ENCODE assay signal across 8 cellular contexts in genomic region chr1:185044981-185045792, GRCh38. TPM values are rescaled to one million over a fixed set of nuclear protein-coding genes. Genes with fewer than 3 reads are reported as not detected.
DNase-seq lines count a peak whose midpoint lies in the region; ATAC-seq and TF ChIP-seq lines count a peak whose summit lies in the region.

Gene RNF2, plus strand, starts transcription at chr1:185045558. Its CDS starts 41,996 bp downstream, at chr1:185087554.

- H3K4me1 Mint-ChIP-seq in T-cell: peaks cover 49 to 52% (median 50%) of the 10 kb centered on the region in 3 donors

- H3K27me3 Mint-ChIP-seq in T-cell: no peaks in the 10 kb centered on the region

- peak within 1 kb of the TSS; percentile 93 to 98 (median 94) for H3K4me3 Mint-ChIP-seq in T-cell

- intact Hi-C loops in heart right ventricle (cut with DNase I): loop anchor here in 6 of 10 donors (10.0 kb wide), 1 partner anchor 110 kb away; the partner anchor contains the start of genes SWT1 (in 6 of the 6) and TRMT1L (in 6 of the 6)
- intact Hi-C loops in posterior vena cava (cut with DNase I): no loop called here

- H3K4me1 ChIP-seq in heart right ventricle (peaks cover 11 to 40% (median 20%) of the 10 kb centered on the region in 9 donors), upper lobe of left lung (peaks cover 11 to 24% (median 16%) of the 10 kb centered on the region in 4 donors)

- TF ChIP-seq POLR2A in upper lobe of left lung (IDR thresholded peaks at IDR 0.05): peak in 3 of 4 donors; percentile 16 to 60 (median 40)

- peak within 1 kb of the TSS; percentile 93 to 96 for H3K27ac Mint-ChIP-seq in T-cell

- H3K27ac ChIP-seq in adipose tissue (ENCODE audit: low read depth, low read length) (peak within 1 kb of the TSS; percentile 72), heart right ventricle (peak within 1 kb of the TSS; percentile 80 to 94 (median 90)), upper lobe of left lung (peak within 1 kb of the TSS; percentile 87 to 94 (median 91))

- TF ChIP-seq CTCF in GM06990 (IDR thresholded peaks at IDR 0.05; ENCODE audit: insufficient read depth, low read length, poor library complexity, severe bottlenecking) (no peak), HFF-Myc (IDR thresholded peaks at IDR 0.05; ENCODE audit: low read depth, low read length, missing control alignments) (no peak), heart right ventricle (IDR thresholded peaks at IDR 0.05) (peak in 4 of 9 donors; percentile 4 to 34 (median 20)), upper lobe of left lung (IDR thresholded peaks at IDR 0.05) (peak in 1 of 6 experiments; percentile 26)

- H3K9me3 ChIP-seq in heart right ventricle: no peaks in the 10 kb centered on the region
- peaks cover 0 to 7% (median 0%) of the 10 kb centered on the region in 4 donors for H3K9me3 ChIP-seq in upper lobe of left lung

- POLR2A ChIA-PET in T-cell (lab: Charles Lee): interaction anchor here (0.5 to 1.2 kb wide), 10 partner anchors 11 to 293 kb away, joined by 3 to 12 read pairs (median 6); partner anchors contain the start of gene IVNS1ABP (in 1 of the 2)

- H3K27me3 ChIP-seq in GM06990 (replicated peaks; ENCODE audit: control insufficient read depth, insufficient read depth, low read length): no peaks in the 10 kb centered on the region
- H3K27me3 ChIP-seq in heart right ventricle: no peaks in the 10 kb centered on the region
- no peaks in the 10 kb centered on the region for H3K27me3 ChIP-seq in upper lobe of left lung

- CTCF ChIA-PET in T-cell (lab: Charles Lee): interaction anchor here (0.5 to 1.2 kb wide), 11 partner anchors 24 to 1444 kb away, joined by 3 to 4 read pairs (median 3); no protein-coding TSS in a partner anchor

- H3K9me3 Mint-ChIP-seq in T-cell: no peaks in the 10 kb centered on the region

- H3K36me3 ChIP-seq in GM06990 (ENCODE audit: control insufficient read depth, insufficient read depth, low read length) (no peaks in the 10 kb centered on the region), heart right ventricle (no peaks in the 10 kb centered on the region), upper lobe of left lung (no peaks in the 10 kb centered on the region)

- H3K4me3 ChIP-seq in GM06990 (replicated peaks; ENCODE audit: low read depth, low read length) (peak within 1 kb of the TSS; percentile 92), HFF-Myc (replicated peaks; ENCODE audit: low read depth, low read length) (peak within 1 kb of the TSS; percentile 81), heart right ventricle (peak within 1 kb of the TSS; percentile 64 to 93 (median 84)), upper lobe of left lung (peak within 1 kb of the TSS; percentile 43 to 100 (median 90))

- no peaks in the 10 kb centered on the region for H3K36me3 Mint-ChIP-seq in T-cell

- ATAC-seq in T-cell (replicated peaks in 1 of 4) (peak; percentile 90 to 95 (median 92)), heart right ventricle (peak; percentile 88 to 98 (median 94)), upper lobe of left lung (ENCODE audit: low FRiP score in 2 of 2) (peak; percentile 93 to 98)

- WGBS in adipose tissue, 3 donors: 0 to 1% (median 1%) methylated on average over 72 to 84 of the region's 84 CpGs
- 1 to 3% methylated on average over 65 to 84 of the region's 84 CpGs for WGBS in heart right ventricle, 2 donors
- WGBS in upper lobe of left lung, 2 donors: 1 to 2% methylated on average over 33 to 72 of the region's 84 CpGs

- no peak for TF ChIP-seq EP300 in upper lobe of left lung (IDR thresholded peaks at IDR 0.05)

- DNase-seq in GM06990 (ENCODE audit: extremely low read depth, insufficient read length) (peak; percentile 92), HFF-Myc (ENCODE audit: extremely low read depth, low read depth) (peak; percentile 15), MV-4-11 (lab: John Stamatoyannopoulos, UW) (peak; percentile 65), T-cell (peak; percentile 65 to 86 (median 79)), heart right ventricle (peak; percentile 84 to 85), posterior vena cava (ENCODE audit: low spot score) (peak; percentile 94), upper lobe of left lung (peak; percentile 85 to 97)

RNA-seq across cellular contexts. Expression of gene RNF2, which starts in this region (rescaled TPM):
- total RNA-seq in T-cell (10 to 100 TPM; 17.0 to 24.0 (median 21.0) TPM), heart right ventricle (10 to 100 TPM in 9 of 10 donors, 1 to 10 TPM in 1; 9.9 to 16.7 (median 14.0) TPM), posterior vena cava (10 to 100 TPM; 15.3 to 15.4 TPM), upper lobe of left lung (10 to 100 TPM in 4 of 6 donors, 1 to 10 TPM in 2; 4.2 to 17.8 (median 12.1) TPM)
- polyA plus RNA-seq in adipose tissue (1 to 10 TPM; 4.5 to 7.7 (median 7.5) TPM), heart right ventricle (1 to 10 TPM; 2.3 to 5.3 TPM)

Comparison
In these comparisons a context has a peak if more than half of its experiments do, and no peak if none do; other contexts are left out.
1. Peak in every context shown above with its lines: DNase-seq, ATAC-seq, H3K4me3 ChIP-seq and H3K27ac ChIP-seq.
2. DNase-seq: peak in every context shown above with its lines; median percentile 94 in posterior vena cava; 92 in GM06990; 91 in upper lobe of left lung; 84 in heart right ventricle; 79 in T-cell; 65 in MV-4-11; 15 in HFF-Myc.
3. intact Hi-C loops: an anchor here in heart right ventricle (10.0 kb wide); none called in posterior vena cava.